ENCODE assay signal across 28 cellular contexts in the genomic region with DNA sequence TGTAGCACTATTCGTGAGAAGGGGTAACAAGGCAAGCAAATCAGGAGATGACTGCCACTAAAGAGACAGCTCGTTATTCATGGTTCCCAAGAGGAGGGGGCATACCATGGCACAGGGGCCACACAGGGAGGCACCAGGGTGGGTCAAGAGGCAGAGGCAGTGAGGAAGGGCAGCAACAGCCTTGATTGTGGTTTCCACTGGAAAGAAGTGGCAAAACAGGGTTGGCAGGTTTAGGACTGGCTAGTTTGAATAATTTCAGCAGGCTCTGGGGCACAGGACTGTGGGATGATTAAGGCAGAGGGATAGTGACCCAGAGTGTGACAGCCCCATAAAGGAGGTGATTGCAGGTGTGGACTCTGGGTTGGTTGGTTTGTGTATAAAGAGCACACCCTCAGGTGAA.
"Had no signal": no experiment of that assay in that cellular context is flagged by ENCODE, and none has a peak within 500 bp of the region (broad histone marks: within the 10 kb centered on the region; RNA-seq: fewer than 3 reads in every experiment).

No MANE protein-coding gene starts in this region.

- H3K27me3 ChIP-seq: gastrocnemius medialis, right atrium auricular region, upper lobe of left lung, vagina had no signal

- H3K4me2 ChIP-seq: smooth muscle cell had no signal

- H3K4me1 ChIP-seq: parathyroid adenoma, right atrium auricular region, upper lobe of left lung, vagina had no signal

- H3K4me1 Mint-ChIP-seq: activated CD4-positive, alpha-beta T cell treated with anti-CD3 and anti-CD28 coated beads for 36 hours; memory B cell; naive thymus-derived CD8-positive, alpha-beta T cell; neural crest cell; stimulated activated memory B cell treated with anti-CD40 and anti-IgM and Interleukin-4, amounts not matched to agents 10 μg/mL and 1 μg/mL and 100 μg/mL, for 72 hours; stimulated activated naive CD8-positive, alpha-beta T cell treated with anti-CD3 and anti-CD28 coated beads, Interleukin-15, amount 100 ng/mL, for 72 hours had no signal

- H3K36me3 Mint-ChIP-seq: activated naive CD8-positive, alpha-beta T cell; memory B cell; naive thymus-derived CD8-positive, alpha-beta T cell; stimulated activated memory B cell treated with anti-CD40 and anti-IgM and Interleukin-4, amounts not matched to agents 10 μg/mL and 1 μg/mL and 100 μg/mL, for 72 hours had no signal

- H3K27ac Mint-ChIP-seq: activated CD4-positive, alpha-beta T cell treated with anti-CD3 and anti-CD28 coated beads for 36 hours; activated naive CD8-positive, alpha-beta T cell; activated T-cell treated with anti-CD3 and anti-CD28 coated beads, Interleukin-2, amount 50 U/mL, for 72 hours; memory B cell; naive thymus-derived CD8-positive, alpha-beta T cell; stimulated activated memory B cell treated with anti-CD40 and anti-IgM and Interleukin-4, amounts not matched to agents 10 μg/mL and 1 μg/mL and 100 μg/mL, for 72 hours; stimulated activated naive CD8-positive, alpha-beta T cell treated with anti-CD3 and anti-CD28 coated beads, Interleukin-15, amount 100 ng/mL, for 72 hours had no signal

- H3K9me3 Mint-ChIP-seq: neural crest cell had no signal

- H3K79me2 ChIP-seq: parathyroid adenoma had no signal

- ATAC-seq: activated CD4-positive, alpha-beta T cell treated with anti-CD3 and anti-CD28 coated beads for 36 hours; activated T-cell treated with anti-CD3 and anti-CD28 coated beads, Interleukin-2, amount 50 U/mL, for 72 hours; gastrocnemius medialis; left cardiac atrium; naive thymus-derived CD8-positive, alpha-beta T cell; stimulated activated memory B cell treated with anti-CD40 and anti-IgM and Interleukin-4, amounts not matched to agents 10 μg/mL and 1 μg/mL and 100 μg/mL, for 72 hours; stimulated activated naive CD8-positive, alpha-beta T cell treated with anti-CD3 and anti-CD28 coated beads, Interleukin-15, amount 100 ng/mL, for 72 hours had no signal

- H2AFZ ChIP-seq: parathyroid adenoma had no signal

- H3K27ac ChIP-seq: gastrocnemius medialis, parathyroid adenoma, right atrium auricular region, upper lobe of left lung, vagina had no signal

- H3K9ac ChIP-seq: parathyroid adenoma had no signal

- H3K27me3 Mint-ChIP-seq: activated naive CD8-positive, alpha-beta T cell; memory B cell; stimulated activated memory B cell treated with anti-CD40 and anti-IgM and Interleukin-4, amounts not matched to agents 10 μg/mL and 1 μg/mL and 100 μg/mL, for 72 hours; stimulated activated naive CD8-positive, alpha-beta T cell treated with anti-CD3 and anti-CD28 coated beads, Interleukin-15, amount 100 ng/mL, for 72 hours had no signal

- H3K9me3 ChIP-seq: gastrocnemius medialis, right atrium auricular region, upper lobe of left lung, vagina had no signal

- DNase-seq: activated CD4-positive, alpha-beta T cell treated with anti-CD3 and anti-CD28 coated beads for 36 hours; activated CD4-positive, alpha-beta T cell treated with anti-CD3 and anti-CD28 coated beads, Interleukin-2, amount 50 U/mL, for 4 hours; activated CD4-positive, CD25-positive, alpha-beta regulatory T cell; activated naive CD4-positive, alpha-beta T cell; activated T-cell treated with anti-CD3 and anti-CD28 coated beads for 4 hours; activated T-cell treated with anti-CD3 and anti-CD28 coated beads, Interleukin-2, amount 50 U/mL, for 72 hours; anterior cingulate cortex; effector CD8-positive, alpha-beta T cell; gastrocnemius medialis; glutamatergic neuron; left cardiac atrium; midbrain; naive thymus-derived CD8-positive, alpha-beta T cell; nucleus accumbens; stimulated activated CD4-positive, alpha-beta T cell treated with anti-CD3 and anti-CD28 coated beads, Interleukin-1b, Interleukin-23, amount 100 ng/mL, for 48 hours; stimulated activated CD4-positive, alpha-beta T cell treated with anti-CD3 and anti-CD28 coated beads, Interleukin-4, amount 100 ng/mL, for 4 hours; stimulated activated CD8-positive, alpha-beta memory T cell treated with anti-CD3 and anti-CD28 coated beads, Interleukin-4, amount 100 ng/mL, for 48 hours; stimulated activated naive CD8-positive, alpha-beta T cell treated with anti-CD3 and anti-CD28 coated beads, Interleukin-15, amount 100 ng/mL, for 72 hours; substantia nigra; upper lobe of left lung had no signal

- H3K4me3 Mint-ChIP-seq: activated CD4-positive, alpha-beta T cell treated with anti-CD3 and anti-CD28 coated beads for 36 hours; activated naive CD8-positive, alpha-beta T cell; activated T-cell treated with anti-CD3 and anti-CD28 coated beads, Interleukin-2, amount 50 U/mL, for 72 hours; memory B cell; naive thymus-derived CD8-positive, alpha-beta T cell; neural crest cell; stimulated activated memory B cell treated with anti-CD40 and anti-IgM and Interleukin-4, amounts not matched to agents 10 μg/mL and 1 μg/mL and 100 μg/mL, for 72 hours; stimulated activated naive CD8-positive, alpha-beta T cell treated with anti-CD3 and anti-CD28 coated beads, Interleukin-15, amount 100 ng/mL, for 72 hours had no signal
